In genomic region chr17:17107891-17108680, GRCh38 we compare ENCODE assay signal across 10 cellular contexts.
A peak's percentile ranks its signal among the peaks of the same experiment; 100 is the strongest.
DNase-seq lines count a peak whose midpoint lies in the region; TF ChIP-seq lines count a peak whose summit lies in the region.
"Had no signal": no experiment of that assay in that cellular context is flagged by ENCODE, and none has a peak within 500 bp of the region (broad histone marks: within the 10 kb centered on the region; RNA-seq: fewer than 3 reads in every experiment).

No MANE protein-coding gene starts in this region.

- no peak overlapping the region for H3K4me3 ChIP-seq in effector memory CD4-positive, alpha-beta T cell (ENCODE audit: insufficient read depth, low read depth, low read length, poor library complexity, severe bottlenecking)
- H3K4me3 ChIP-seq in mucosa of stomach (ENCODE audit: low read length) = no peak overlapping the region
- no peak overlapping the region for H3K4me3 ChIP-seq in tibial artery

- no peak for TF ChIP-seq CTCF in tibial artery (IDR thresholded peaks at IDR 0.05)

- peak overlapping the region; percentile 35 for H3K9ac ChIP-seq in mucosa of stomach (ENCODE audit: low read length)

- DNase-seq in activated CD4-positive, alpha-beta T cell treated with anti-CD3 and anti-CD28 coated beads, Interleukin-2, amount 10 ng/mL, durations not matched to agents 7 days and 5 days = no peak
- DNase-seq in activated CD4-positive, alpha-beta T cell treated with anti-CD3 and anti-CD28 coated beads, Interleukin-2, amount 50 U/mL, for 4 hours = no peak
- no peak for DNase-seq in effector memory CD4-positive, alpha-beta T cell
- peak in 1 of 2 donors; percentile 73 for DNase-seq in tibial artery
- no peak for DNase-seq in iPS-NIHi7 (ENCODE audit: extremely low spot score)
- DNase-seq in NCI-H1930 (lab: John Stamatoyannopoulos, UW) = no peak
- no peak for DNase-seq in NK-92 treated with Interleukin-12 subunit alpha and Interleukin-12 subunit beta, amount 100 ng/mL, for 24 hours (lab: John Stamatoyannopoulos, UW)
- DNase-seq: NCI-H1092, SW 1271 had no signal

- no peaks in the 10 kb centered on the region for H3K9me3 Mint-ChIP-seq in activated CD4-positive, alpha-beta T cell treated with anti-CD3 and anti-CD28 coated beads, Interleukin-2, amount 10 ng/mL, durations not matched to agents 7 days and 5 days

- intact Hi-C loops in tibial artery (cut with DNase I; ENCODE audit: low total_unique reads) = loop anchor here (5.0 kb wide), 1 partner anchor 61 kb away; no protein-coding TSS in a partner anchor

- H3K4me1 ChIP-seq in effector memory CD4-positive, alpha-beta T cell (ENCODE audit: control insufficient read depth, insufficient read depth, low read length, poor library complexity, severe bottlenecking) = peaks cover 43% of the 10 kb centered on the region
- peaks cover 57% of the 10 kb centered on the region for H3K4me1 ChIP-seq in mucosa of stomach (ENCODE audit: control insufficient read depth, insufficient read depth, low read length)
- H3K4me1 ChIP-seq in tibial artery = peaks cover 7 to 99% (median 76%) of the 10 kb centered on the region in 4 donors

- no peaks in the 10 kb centered on the region for H3K36me3 ChIP-seq in effector memory CD4-positive, alpha-beta T cell (ENCODE audit: control insufficient read depth, insufficient read depth, low read length)
- H3K36me3 ChIP-seq in mucosa of stomach (ENCODE audit: control insufficient read depth, insufficient read depth, low read length) (no peaks in the 10 kb centered on the region), tibial artery (no peaks in the 10 kb centered on the region)

- CTCF ChIA-PET in activated CD4-positive, alpha-beta T cell treated with anti-CD3 and anti-CD28 coated beads, Interleukin-2, amount 10 ng/mL, durations not matched to agents 7 days and 5 days (lab: Charles Lee) = interaction anchor here (1.3 to 1.6 kb wide), 2 partner anchors 14 to 76 kb away, joined by 3 to 4 read pairs; no protein-coding TSS in a partner anchor

- peaks cover 5% of the 10 kb centered on the region for H3K36me3 Mint-ChIP-seq in activated CD4-positive, alpha-beta T cell treated with anti-CD3 and anti-CD28 coated beads, Interleukin-2, amount 10 ng/mL, durations not matched to agents 7 days and 5 days (ENCODE audit: low read depth)

- no peaks in the 10 kb centered on the region for H3K27me3 Mint-ChIP-seq in activated CD4-positive, alpha-beta T cell treated with anti-CD3 and anti-CD28 coated beads, Interleukin-2, amount 10 ng/mL, durations not matched to agents 7 days and 5 days

- no peaks in the 10 kb centered on the region for H3K27me3 ChIP-seq in effector memory CD4-positive, alpha-beta T cell (replicated peaks; ENCODE audit: control insufficient read depth, insufficient read depth, low read length, poor library complexity, severe bottlenecking)
- H3K27me3 ChIP-seq in mucosa of stomach (ENCODE audit: control insufficient read depth, insufficient read depth, low read length) (no peaks in the 10 kb centered on the region), tibial artery (no peaks in the 10 kb centered on the region)

- peaks cover 42% of the 10 kb centered on the region for H3K4me1 Mint-ChIP-seq in activated CD4-positive, alpha-beta T cell treated with anti-CD3 and anti-CD28 coated beads, Interleukin-2, amount 10 ng/mL, durations not matched to agents 7 days and 5 days

- peak overlapping the region; percentile 82 for H3K27ac Mint-ChIP-seq in activated CD4-positive, alpha-beta T cell treated with anti-CD3 and anti-CD28 coated beads, Interleukin-2, amount 10 ng/mL, durations not matched to agents 7 days and 5 days

- peak overlapping the region; percentile 32 for H3K27ac ChIP-seq in effector memory CD4-positive, alpha-beta T cell (ENCODE audit: insufficient read depth, low read length, poor library complexity, severe bottlenecking)
- H3K27ac ChIP-seq in tibial artery = peak overlapping the region; percentile 73 to 84

- POLR2A ChIA-PET in activated CD4-positive, alpha-beta T cell treated with anti-CD3 and anti-CD28 coated beads, Interleukin-2, amount 10 ng/mL, durations not matched to agents 7 days and 5 days (lab: Charles Lee) = no interaction called here

- H3K4me3 Mint-ChIP-seq in activated CD4-positive, alpha-beta T cell treated with anti-CD3 and anti-CD28 coated beads, Interleukin-2, amount 10 ng/mL, durations not matched to agents 7 days and 5 days = no peak overlapping the region

- H3K9me3 ChIP-seq in effector memory CD4-positive, alpha-beta T cell (ENCODE audit: control insufficient read depth, low read length) = no peaks in the 10 kb centered on the region
- H3K9me3 ChIP-seq in mucosa of stomach (ENCODE audit: control insufficient read depth, low read length) = no peaks in the 10 kb centered on the region
- H3K9me3 ChIP-seq in tibial artery = no peaks in the 10 kb centered on the region
